1 cellular context compared by ENCODE assay signal in the genomic region with DNA sequence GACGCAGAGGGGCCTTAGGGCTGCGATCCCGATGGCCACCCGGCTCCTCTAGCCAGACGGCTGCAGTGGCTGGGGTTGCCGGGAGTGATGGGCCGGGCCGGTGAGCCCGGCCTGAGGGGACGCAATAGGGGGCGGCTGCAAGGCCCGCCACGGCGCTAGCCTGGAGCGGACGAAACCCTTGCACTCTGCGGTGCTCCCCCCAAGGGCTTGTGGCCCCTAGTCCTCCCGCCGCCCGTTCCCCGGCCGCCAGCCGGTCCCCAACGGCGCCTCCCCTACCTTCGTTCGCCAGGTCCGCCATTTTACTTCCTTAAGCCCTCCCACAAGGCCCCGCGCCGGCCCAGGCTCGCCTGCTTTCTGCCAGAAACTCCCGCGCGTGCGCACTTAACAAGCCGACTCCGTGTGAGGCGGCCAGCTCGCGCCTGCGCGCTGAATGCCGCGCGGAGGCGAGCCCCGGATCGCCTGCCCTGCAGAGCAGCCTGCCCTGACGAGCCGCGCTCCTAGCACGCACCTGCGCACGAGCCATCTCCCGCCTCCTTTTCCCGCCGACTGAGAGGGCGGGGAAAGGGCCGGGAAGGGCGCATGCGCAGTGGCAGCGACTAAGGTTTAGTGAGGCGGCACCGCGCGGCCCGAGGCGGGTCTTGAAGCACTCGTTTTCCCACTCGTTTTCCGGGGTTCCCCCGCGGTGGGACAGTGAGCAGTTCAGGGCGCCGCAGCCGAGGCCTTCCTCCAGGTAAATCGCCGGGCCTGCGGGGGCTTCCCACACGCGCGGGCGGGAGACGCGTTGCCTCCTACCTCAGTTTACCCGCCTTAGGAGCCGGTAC.
TF ChIP-seq lines count a peak whose summit lies in the region.

A gene with protein sequence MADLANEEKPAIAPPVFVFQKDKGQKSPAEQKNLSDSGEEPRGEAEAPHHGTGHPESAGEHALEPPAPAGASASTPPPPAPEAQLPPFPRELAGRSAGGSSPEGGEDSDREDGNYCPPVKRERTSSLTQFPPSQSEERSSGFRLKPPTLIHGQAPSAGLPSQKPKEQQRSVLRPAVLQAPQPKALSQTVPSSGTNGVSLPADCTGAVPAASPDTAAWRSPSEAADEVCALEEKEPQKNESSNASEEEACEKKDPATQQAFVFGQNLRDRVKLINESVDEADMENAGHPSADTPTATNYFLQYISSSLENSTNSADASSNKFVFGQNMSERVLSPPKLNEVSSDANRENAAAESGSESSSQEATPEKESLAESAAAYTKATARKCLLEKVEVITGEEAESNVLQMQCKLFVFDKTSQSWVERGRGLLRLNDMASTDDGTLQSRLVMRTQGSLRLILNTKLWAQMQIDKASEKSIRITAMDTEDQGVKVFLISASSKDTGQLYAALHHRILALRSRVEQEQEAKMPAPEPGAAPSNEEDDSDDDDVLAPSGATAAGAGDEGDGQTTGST (minus strand): TSS at position 356 of the 821 bp plus-strand sequence. CDS start 58 bp downstream, at position 298.

TF ChIP-seq in IMR-90, 13 proteins besides CTCF, POLR2A, EP300 and RAD21 (continued from another document):
- TF ChIP-seq FOS (IDR thresholded peaks at IDR 0.05; ENCODE audit: low read depth, low read length): no peak
- peak; percentile 60; the same call in 1 of the 2 replicates for TF ChIP-seq MXI1 (IDR thresholded peaks at IDR 0.05; ENCODE audit: borderline replicate concordance, low read depth, low read length)
- TF ChIP-seq NFE2L2 (IDR thresholded peaks at IDR 0.05; ENCODE audit: low read depth, low read length): no peak
- TF ChIP-seq CHD1 (IDR thresholded peaks at IDR 0.05; ENCODE audit: low read depth, low read length): no peak
- TF ChIP-seq MAFK (IDR thresholded peaks at IDR 0.05; ENCODE audit: low read depth, low read length): no peak
- no peak for TF ChIP-seq SMC3 (IDR thresholded peaks at IDR 0.05; ENCODE audit: low read depth, low read length)
